ENCODE assay signal across 2 cellular contexts in genomic region chr4:123443401-123444297, GRCh38.
TF ChIP-seq lines count a peak whose summit lies in the region.

No MANE protein-coding gene starts in this region.

TF ChIP-seq in SK-N-SH, 30 proteins besides CTCF, POLR2A, EP300 and RAD21 (continued from another document):
- no peak for TF ChIP-seq REST (IDR thresholded peaks at IDR 0.05; ENCODE audit: low read depth, low read length)
- no peak for TF ChIP-seq FOXM1 (IDR thresholded peaks at IDR 0.05; ENCODE audit: low read depth)
- no peak for TF ChIP-seq ELF1 (IDR thresholded peaks at IDR 0.05)
- TF ChIP-seq RFX5 (IDR thresholded peaks at IDR 0.05; ENCODE audit: low read length), result no peak
- TF ChIP-seq NRF1 (IDR thresholded peaks at IDR 0.05; ENCODE audit: low read depth, low read length), result no peak
- TF ChIP-seq IRF3 (IDR thresholded peaks at IDR 0.05; ENCODE audit: low read depth, low read length), result no peak
- TF ChIP-seq JUND (IDR thresholded peaks at IDR 0.05), result no peak
- TF ChIP-seq GABPA (IDR thresholded peaks at IDR 0.05; ENCODE audit: low read depth), result no peak
- no peak for TF ChIP-seq POLR2AphosphoS5 (IDR thresholded peaks at IDR 0.05; ENCODE audit: low read depth, low read length)
- no peak for TF ChIP-seq NFIC (IDR thresholded peaks at IDR 0.05; ENCODE audit: borderline replicate concordance)

TF ChIP-seq in SK-N-SH treated with all-trans-retinoic acid at 6 μM for 48 hours, 23 proteins besides CTCF, POLR2A, EP300 and RAD21 (continued from another document):
- TF ChIP-seq RARB (CRISPR knock-in tag; IDR thresholded peaks at IDR 0.05), result no peak
TF ChIP-seq in SK-N-SH treated with all-trans-retinoic acid at 6 μM for 48 hours: peak in this region for 0.
